1 cellular context compared by ENCODE assay signal in the genomic region with DNA sequence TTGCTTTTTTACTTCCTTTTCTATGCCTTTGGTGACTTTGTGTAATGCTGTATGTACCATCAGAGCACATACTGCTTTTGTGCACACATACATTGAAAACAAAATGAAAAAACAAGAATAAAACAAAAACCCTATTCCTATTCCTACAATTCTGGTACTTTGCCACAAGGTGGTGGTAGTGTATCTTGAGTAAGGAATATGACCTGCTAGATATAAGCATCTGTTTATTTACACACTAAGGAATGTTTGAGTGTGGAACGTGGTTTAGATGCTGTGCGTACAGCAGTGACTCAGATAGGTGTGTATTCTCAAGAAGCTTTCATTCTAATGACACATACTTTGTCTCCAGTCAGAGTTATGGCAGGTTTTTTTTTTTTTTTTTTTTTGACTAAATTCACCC.
TF ChIP-seq lines count a peak whose summit lies in the region.

No MANE protein-coding gene starts in this region.

TF ChIP-seq in GM23338, 12 proteins besides CTCF, POLR2A, EP300 and RAD21 (continued from another document):
- no peak for TF ChIP-seq ZNF462 (CRISPR knock-in tag; IDR thresholded peaks at IDR 0.05)
- no peak for TF ChIP-seq POLR2AphosphoS5 (IDR thresholded peaks at IDR 0.05; ENCODE audit: low read depth)
- TF ChIP-seq CREB1 (CRISPR knock-in tag; IDR thresholded peaks at IDR 0.05; ENCODE audit: low read depth): no peak
- no peak for TF ChIP-seq REST (IDR thresholded peaks at IDR 0.05; ENCODE audit: unreplicated experiment)
- TF ChIP-seq ZNF114 (CRISPR knock-in tag; IDR thresholded peaks at IDR 0.05): no peak
